ENCODE assay signal across 15 cellular contexts in genomic region chr6:43861212-43861918, GRCh38.
A peak's percentile ranks its signal among the peaks of the same experiment; 100 is the strongest.
DNase-seq lines count a peak whose midpoint lies in the region; ATAC-seq and TF ChIP-seq lines count a peak whose summit lies in the region.
"Had no signal": no experiment of that assay in that cellular context is flagged by ENCODE, and none has a peak within 500 bp of the region (broad histone marks: within the 10 kb centered on the region; RNA-seq: fewer than 3 reads in every experiment).

No MANE protein-coding gene starts in this region.

- no peak for ATAC-seq in HG03457 (IDR thresholded peaks at IDR 0.05; ENCODE audit: unreplicated experiment)
- ATAC-seq: K562 had no signal

- no peak for TF ChIP-seq POLR2A in spleen (IDR thresholded peaks at IDR 0.05)

- H3K36me3 ChIP-seq in neuronal stem cell (replicated peaks in 1 of 2; ENCODE audit: control insufficient read depth in 2 of 2, insufficient read depth in 2 of 2, low read length in 2 of 2) (no peaks in the 10 kb centered on the region), spleen (no peaks in the 10 kb centered on the region)
- H3K36me3 ChIP-seq: HAP-1 had no signal

- H3K79me1 ChIP-seq in neuronal stem cell (ENCODE audit: low read depth, low read length): no peaks in the 10 kb centered on the region

- H2AFZ ChIP-seq in neuronal stem cell (ENCODE audit: low read length): no peak overlapping the region

- H3K4me3 Mint-ChIP-seq in CD14-positive monocyte: no peak overlapping the region
- H3K4me3 Mint-ChIP-seq: CD4-positive, CD25-positive, alpha-beta regulatory T cell had no signal

- peaks cover 0 to 3% (median 0%) of the 10 kb centered on the region in 7 donors for H3K9me3 Mint-ChIP-seq in CD14-positive monocyte
- H3K9me3 Mint-ChIP-seq: CD4-positive, CD25-positive, alpha-beta regulatory T cell had no signal

- no peak overlapping the region for H2AK5ac ChIP-seq in neuronal stem cell (ENCODE audit: low read depth, low read length)

- H3K27me3 ChIP-seq in neuronal stem cell (ENCODE audit: control insufficient read depth in 3 of 3, insufficient read depth in 3 of 3, low read depth in 1 of 3, low read length in 3 of 3): peaks cover 0 to 36% (median 0%) of the 10 kb centered on the region in 3 experiments
- peaks cover 0 to 28% (median 0%) of the 10 kb centered on the region in 7 donors for H3K27me3 ChIP-seq in spleen (replicated peaks in 1 of 7)

- TF ChIP-seq CTCF in CD14-positive monocyte (IDR thresholded peaks at IDR 0.05): no peak
- TF ChIP-seq CTCF in spleen (IDR thresholded peaks at IDR 0.05 in 8 of 11, conservative IDR thresholded peaks at IDR 0.05 in 3 of 11): no peak

- H4K8ac ChIP-seq in neuronal stem cell (ENCODE audit: low read depth, low read length): no peak overlapping the region

- H3K9ac ChIP-seq in neuronal stem cell (ENCODE audit: low read depth, low read length, poor library complexity): no peak overlapping the region

- no peak overlapping the region for H3K4me2 ChIP-seq in neuronal stem cell (ENCODE audit: insufficient read depth, low read length, poor library complexity, severe bottlenecking)

- H3K23ac ChIP-seq in neuronal stem cell (ENCODE audit: low read depth, low read length, poor library complexity): peak overlapping the region; percentile 20

- intact Hi-C loops in CD14-positive monocyte (cut with micrococcal nuclease): no loop called here
- intact Hi-C loops in spleen (cut with DNase I; ENCODE audit: low total_unique reads): no loop called here

- no peak overlapping the region for H3K27ac Mint-ChIP-seq in CD14-positive monocyte
- H3K27ac Mint-ChIP-seq: CD4-positive, CD25-positive, alpha-beta regulatory T cell had no signal

- H3K14ac ChIP-seq in neuronal stem cell (ENCODE audit: low read length): no peak overlapping the region

- H2BK5ac ChIP-seq in neuronal stem cell (ENCODE audit: low read length): no peak overlapping the region

- H4K91ac ChIP-seq in neuronal stem cell (ENCODE audit: low read depth, low read length, poor library complexity): no peak overlapping the region

- H3K27ac ChIP-seq in neuronal stem cell (replicated peaks; ENCODE audit: low read length) (no peak overlapping the region), spleen (no peak overlapping the region)
- H3K27ac ChIP-seq: 22Rv1 had no signal

- H3K9me3 ChIP-seq in neuronal stem cell (replicated peaks in 1 of 2; ENCODE audit: control insufficient read depth in 2 of 2, insufficient read depth in 1 of 2, low read depth in 1 of 2, low read length in 2 of 2) (peaks cover 0 to 2% of the 10 kb centered on the region in 2 donors), spleen (no peaks in the 10 kb centered on the region)
- H3K9me3 ChIP-seq: HAP-1 had no signal

- H2BK15ac ChIP-seq in neuronal stem cell (ENCODE audit: low read length): no peak overlapping the region

- H2BK12ac ChIP-seq in neuronal stem cell (ENCODE audit: low read length): no peak overlapping the region

- no peak overlapping the region for H3K4ac ChIP-seq in neuronal stem cell (ENCODE audit: low read length)

- H3K18ac ChIP-seq in neuronal stem cell (ENCODE audit: low read length): no peak overlapping the region

- H3K4me1 ChIP-seq in neuronal stem cell (ENCODE audit: control insufficient read depth in 2 of 2, insufficient read depth in 1 of 2, low read depth in 1 of 2, low read length in 2 of 2) (peaks cover 7 to 45% of the 10 kb centered on the region in 2 donors), spleen (no peaks in the 10 kb centered on the region)

- H3K4me1 Mint-ChIP-seq in CD14-positive monocyte: peaks cover 5% of the 10 kb centered on the region
- H3K4me1 Mint-ChIP-seq: CD4-positive, CD25-positive, alpha-beta regulatory T cell had no signal

- H2BK120ac ChIP-seq in neuronal stem cell (ENCODE audit: low read depth, low read length): no peak overlapping the region

- DNase-seq in DMS53 (lab: John Stamatoyannopoulos, UW) (peak; percentile 29), DMS53 treated with DMSO at 0.1 percent for 48 hours (lab: John Stamatoyannopoulos, UW; ENCODE audit: unreplicated experiment) (no peak), CD14-positive monocyte (ENCODE audit: low spot score) (peak; percentile 10), neuronal stem cell (ENCODE audit: low spot score) (no peak), spleen (peak; percentile 21), NCI-H2171 treated with DMSO at 0.1 percent for 48 hours (lab: John Stamatoyannopoulos, UW) (no peak), ecto neural progenitor cell (ENCODE audit: low spot score) (no peak)
- DNase-seq: CD4-positive, CD25-positive, alpha-beta regulatory T cell; DMS 273 treated with DMSO at 0.1 percent for 48 hours; DMS79 treated with DMSO at 0.1 percent for 48 hours; EL had no signal

- peaks cover 2 to 6% (median 5%) of the 10 kb centered on the region in 3 donors for H3K27me3 Mint-ChIP-seq in CD14-positive monocyte (ENCODE audit: low read depth in 3 of 3)

- WGBS in neuronal stem cell (ENCODE audit: extremely low coverage in 2 of 2, insufficient read length in 2 of 2, insufficient replicate concordance in 1 of 2), 2 donors: no CpG with 5 or more reads among the region's 15 CpGs
- WGBS in spleen, 5 donors: 76 to 84% (median 82%) methylated on average over 15 of the region's 15 CpGs

- H3K4me3 ChIP-seq in neuronal stem cell (ENCODE audit: low read length in 2 of 2) (peak overlapping the region in 1 of 2 donors; percentile 27), spleen (no peak overlapping the region)
- H3K4me3 ChIP-seq: HAP-1, K562 had no signal

- no peaks in the 10 kb centered on the region for H3K36me3 Mint-ChIP-seq in CD14-positive monocyte
- H3K36me3 Mint-ChIP-seq: CD4-positive, CD25-positive, alpha-beta regulatory T cell had no signal

Comparison
In these comparisons a context has a peak if more than half of its experiments do, and no peak if none do; other contexts are left out.
1. DNase-seq: peak in DMS53 (single experiment), CD14-positive monocyte (single experiment) and spleen (single experiment); none in DMS53 treated with DMSO at 0.1 percent for 48 hours (single experiment), neuronal stem cell (single experiment), NCI-H2171 treated with DMSO at 0.1 percent for 48 hours (single experiment) and ecto neural progenitor cell (single experiment).